In the genomic region with DNA sequence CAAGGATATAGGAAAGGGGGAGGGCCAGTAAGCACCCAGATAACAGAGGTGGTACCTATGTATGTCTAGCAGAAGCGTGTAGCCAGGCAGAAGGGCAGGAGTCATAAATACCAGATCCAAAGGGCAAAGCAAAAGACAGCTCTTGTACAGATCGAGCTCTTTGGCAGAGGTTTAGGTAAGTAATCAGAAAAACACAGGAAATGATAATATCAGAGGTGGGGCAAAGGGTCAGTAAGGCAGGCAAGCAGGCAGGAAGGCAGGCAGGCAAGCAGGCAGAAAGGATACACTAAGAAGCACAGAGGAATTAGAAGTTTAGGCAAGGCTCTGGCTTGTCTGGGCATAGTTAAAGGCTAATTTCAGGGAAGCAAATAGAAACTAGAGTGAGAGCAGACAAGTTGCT, we compare ENCODE assay signal across 14 cellular contexts. TPM values are rescaled to one million over a fixed set of nuclear protein-coding genes. Genes with fewer than 3 reads are reported as not detected.
DNase-seq lines count a peak whose midpoint lies in the region; ATAC-seq, FAIRE-seq and TF ChIP-seq lines count a peak whose summit lies in the region.
"Had no signal": no experiment of that assay in that cellular context is flagged by ENCODE, and none has a peak within 500 bp of the region (broad histone marks: within the 10 kb centered on the region; RNA-seq: fewer than 3 reads in every experiment).

No MANE protein-coding gene starts in this region.

- no peak overlapping the region for H3K56ac ChIP-seq in mesendoderm (ENCODE audit: low read length)

- H3K4me3 Mint-ChIP-seq in activated naive CD8-positive, alpha-beta T cell treated with anti-CD3 and anti-CD28 coated beads, Interleukin-2, amount 10 ng/mL, durations not matched to agents 7 days and 5 days = no peak overlapping the region
- H3K4me3 Mint-ChIP-seq in activated naive CD8-positive, alpha-beta T cell treated with anti-CD3 and anti-CD28 coated beads for 36 hours = no peak overlapping the region

- H3K79me1 ChIP-seq in mesendoderm (ENCODE audit: low read length) = no peaks in the 10 kb centered on the region

- no peak for TF ChIP-seq EP300 in K562 (IDR thresholded peaks at IDR 0.05; ENCODE audit: low read length)
- no peak for TF ChIP-seq EP300 in upper lobe of left lung (IDR thresholded peaks at IDR 0.05)

- ATAC-seq in activated naive CD8-positive, alpha-beta T cell treated with anti-CD3 and anti-CD28 coated beads, Interleukin-2, amount 10 ng/mL, durations not matched to agents 7 days and 5 days (ENCODE audit: low read depth) = peak; percentile 60
- ATAC-seq in K562 (peak; percentile 49), upper lobe of left lung (ENCODE audit: low FRiP score in 2 of 2) (no peak), GM21447 (IDR thresholded peaks at IDR 0.05; ENCODE audit: unreplicated experiment) (no peak), GM21360 (IDR thresholded peaks at IDR 0.05; ENCODE audit: unreplicated experiment) (no peak)

- TF ChIP-seq RAD21 in K562 (CRISPR knock-in tag; conservative IDR thresholded peaks at IDR 0.05 in 1 of 2, IDR thresholded peaks at IDR 0.05 in 1 of 2) = no peak

- in situ Hi-C loops in K562 (cut with MboI) = no loop called here

- TF ChIP-seq POLR2A in K562 (conservative IDR thresholded peaks at IDR 0.05) (no peak), upper lobe of left lung (IDR thresholded peaks at IDR 0.05) (no peak)

- intact Hi-C loops in K562 (cut with micrococcal nuclease) = loop anchor here (10.0 kb wide), 1 partner anchor 201 kb away; a partner anchor contains a TSS

- WGBS in K562 (ENCODE audit: insufficient coverage, low coverage, missing lambda C conversion rate) = 37% methylated on average over 2 of the region's 2 CpGs
- WGBS in mesendoderm (ENCODE audit: extremely low coverage, insufficient coverage, low lambda C conversion rate) = no CpG with 5 or more reads among the region's 2 CpGs
- 48 to 59% methylated on average over 2 of the region's 2 CpGs for WGBS in upper lobe of left lung, 2 donors

- H3K27me3 ChIP-seq in K562 (ENCODE audit: control insufficient read depth in 2 of 2, insufficient read depth in 2 of 2, low read length in 2 of 2) (no peaks in the 10 kb centered on the region), mesendoderm (ENCODE audit: insufficient read depth, low read length, poor library complexity) (no peaks in the 10 kb centered on the region), upper lobe of left lung (no peaks in the 10 kb centered on the region)

- no peak overlapping the region for H2BK5ac ChIP-seq in mesendoderm (ENCODE audit: low read length)

- H3K36me3 Mint-ChIP-seq in activated naive CD8-positive, alpha-beta T cell treated with anti-CD3 and anti-CD28 coated beads, Interleukin-2, amount 10 ng/mL, durations not matched to agents 7 days and 5 days = peaks cover 8% of the 10 kb centered on the region
- H3K36me3 Mint-ChIP-seq in activated naive CD8-positive, alpha-beta T cell treated with anti-CD3 and anti-CD28 coated beads for 36 hours = peaks cover 9% of the 10 kb centered on the region

- H2BK120ac ChIP-seq in mesendoderm (ENCODE audit: low read depth, low read length) = no peak overlapping the region

- no peaks in the 10 kb centered on the region for H3K9me1 ChIP-seq in K562 (ENCODE audit: control insufficient read depth, insufficient read depth, low read length)

- H3K27ac ChIP-seq in K562 (ENCODE audit: extremely low read depth, low read depth, low read length) (no peak overlapping the region), mesendoderm (ENCODE audit: low read depth, low read length) (no peak overlapping the region), upper lobe of left lung (peak overlapping the region in 3 of 4 donors; percentile 77 to 84 (median 81))

- H2AK5ac ChIP-seq in mesendoderm (ENCODE audit: low read length) = no peak overlapping the region

- H3K4ac ChIP-seq in mesendoderm (ENCODE audit: low read depth, low read length) = no peak overlapping the region

- no peak overlapping the region for H3K23ac ChIP-seq in mesendoderm (ENCODE audit: low read length)

- no peak for FAIRE-seq in K562 (lab: Jason Lieb, UNC)
- FAIRE-seq: D721Med, GM18507 had no signal

- no peak overlapping the region for H2BK15ac ChIP-seq in mesendoderm (replicated peaks; ENCODE audit: low read depth)

- no peak overlapping the region for H3K4me2 ChIP-seq in K562 (ENCODE audit: insufficient read depth, low read length)
- no peak overlapping the region for H3K4me2 ChIP-seq in mesendoderm (ENCODE audit: low read length)

- peak overlapping the region; percentile 10 for H3K27ac Mint-ChIP-seq in activated naive CD8-positive, alpha-beta T cell treated with anti-CD3 and anti-CD28 coated beads, Interleukin-2, amount 10 ng/mL, durations not matched to agents 7 days and 5 days
- H3K27ac Mint-ChIP-seq in activated naive CD8-positive, alpha-beta T cell treated with anti-CD3 and anti-CD28 coated beads for 36 hours = no peak overlapping the region

- H2AFZ ChIP-seq in K562 (ENCODE audit: low read depth, low read length) = no peak overlapping the region

- no peak overlapping the region for H4K5ac ChIP-seq in mesendoderm (ENCODE audit: low read length)

- H3K36me3 ChIP-seq in K562 (ENCODE audit: control insufficient read depth, insufficient read depth, low read length) (peaks cover 57% of the 10 kb centered on the region), mesendoderm (ENCODE audit: control insufficient read depth, insufficient read depth, low read length) (no peaks in the 10 kb centered on the region), upper lobe of left lung (peaks cover 0 to 33% (median 17%) of the 10 kb centered on the region in 4 donors)

- CTCF ChIA-PET in K562 (lab: Yijun Ruan, JAX; ENCODE audit: low intra/inter-chr PET ratio) = no interaction called here

- DNase-seq in activated naive CD8-positive, alpha-beta T cell treated with anti-CD3 and anti-CD28 coated beads, Interleukin-2, amount 10 ng/mL, durations not matched to agents 7 days and 5 days = no peak
- no peak for DNase-seq in activated naive CD8-positive, alpha-beta T cell treated with anti-CD3 and anti-CD28 coated beads for 36 hours
- DNase-seq in K562 (ENCODE audit: extremely low read depth in 1 of 4, low spot score in 3 of 4) (no peak), mesendoderm (no peak), upper lobe of left lung (no peak), NCI-H2081 treated with DMSO at 0.1 percent for 48 hours (lab: John Stamatoyannopoulos, UW) (no peak)
- DNase-seq: erythroblast, NCI-H146, NCI-H510A, posterior cingulate gyrus had no signal

- no peak overlapping the region for H3K18ac ChIP-seq in mesendoderm (ENCODE audit: low read length)

- no peaks in the 10 kb centered on the region for H3K9me3 Mint-ChIP-seq in activated naive CD8-positive, alpha-beta T cell treated with anti-CD3 and anti-CD28 coated beads, Interleukin-2, amount 10 ng/mL, durations not matched to agents 7 days and 5 days
- H3K9me3 Mint-ChIP-seq in activated naive CD8-positive, alpha-beta T cell treated with anti-CD3 and anti-CD28 coated beads for 36 hours = no peaks in the 10 kb centered on the region

- H3K9me3 ChIP-seq in K562 (replicated peaks; ENCODE audit: control insufficient read depth, insufficient read depth, low read depth, low read length) (no peaks in the 10 kb centered on the region), upper lobe of left lung (no peaks in the 10 kb centered on the region)

- no peaks in the 10 kb centered on the region for H4K20me1 ChIP-seq in K562 (replicated peaks; ENCODE audit: control insufficient read depth, insufficient read depth, low read length)

- no TSS peak for BruUV-seq in K562 (replicated peaks; lab: Mats Ljungman, UMichigan)

- H3K4me1 Mint-ChIP-seq in activated naive CD8-positive, alpha-beta T cell treated with anti-CD3 and anti-CD28 coated beads, Interleukin-2, amount 10 ng/mL, durations not matched to agents 7 days and 5 days = peaks cover 10% of the 10 kb centered on the region
- no peaks in the 10 kb centered on the region for H3K4me1 Mint-ChIP-seq in activated naive CD8-positive, alpha-beta T cell treated with anti-CD3 and anti-CD28 coated beads for 36 hours

- POLR2A ChIA-PET in activated naive CD8-positive, alpha-beta T cell treated with anti-CD3 and anti-CD28 coated beads, Interleukin-2, amount 10 ng/mL, durations not matched to agents 7 days and 5 days (lab: Charles Lee) = no interaction called here
- POLR2A ChIA-PET in K562 (lab: Yijun Ruan, JAX) = interaction anchor here (0.6 to 1.8 kb wide), 5 partner anchors 9 to 1507 kb away, joined by 3 to 6 read pairs (median 3); no protein-coding TSS in a partner anchor

- H3K27me3 Mint-ChIP-seq in activated naive CD8-positive, alpha-beta T cell treated with anti-CD3 and anti-CD28 coated beads, Interleukin-2, amount 10 ng/mL, durations not matched to agents 7 days and 5 days = no peaks in the 10 kb centered on the region
- no peaks in the 10 kb centered on the region for H3K27me3 Mint-ChIP-seq in activated naive CD8-positive, alpha-beta T cell treated with anti-CD3 and anti-CD28 coated beads for 36 hours

- H3K4me1 ChIP-seq in K562 (replicated peaks in 1 of 2; ENCODE audit: control insufficient read depth in 2 of 2, insufficient read depth in 2 of 2, low read length in 2 of 2) (peaks cover 0 to 16% of the 10 kb centered on the region in 2 experiments; a peak in 4 of 5 replicates), mesendoderm (ENCODE audit: control insufficient read depth, low read depth, low read length) (peaks cover 3% of the 10 kb centered on the region), upper lobe of left lung (peaks cover 20 to 25% (median 25%) of the 10 kb centered on the region in 4 donors)

- H4K8ac ChIP-seq in mesendoderm (ENCODE audit: low read depth, low read length) = no peak overlapping the region

- H3K4me3 ChIP-seq in K562 (no peak overlapping the region), mesendoderm (ENCODE audit: low read length) (no peak overlapping the region), upper lobe of left lung (no peak overlapping the region)

- no peak for TF ChIP-seq CTCF in K562 (IDR thresholded peaks at IDR 0.05 in 2 of 3, conservative IDR thresholded peaks at IDR 0.05 in 1 of 3; ENCODE audit: insufficient read depth in 2 of 3, low read depth in 1 of 3, low read length in 3 of 3)
- no peak for TF ChIP-seq CTCF in upper lobe of left lung (IDR thresholded peaks at IDR 0.05)

- no peaks in the 10 kb centered on the region for H3K79me2 ChIP-seq in K562 (ENCODE audit: control insufficient read depth, insufficient read depth, low read length)
- H3K79me2 ChIP-seq in mesendoderm (ENCODE audit: control insufficient read depth, insufficient read depth, low read length) = no peaks in the 10 kb centered on the region

- H3K9ac ChIP-seq in K562 (ENCODE audit: insufficient read depth in 1 of 2, low read depth in 2 of 2, low read length in 2 of 2) (peak overlapping the region in 1 of 2 experiments; percentile 14; a peak in 1 of 4 replicates), mesendoderm (ENCODE audit: low read length) (peak overlapping the region; percentile 2)

RNA-seq across cellular contexts. Expression of a gene that starts 22.7 kb away (rescaled TPM):
- total RNA-seq in activated naive CD8-positive, alpha-beta T cell treated with anti-CD3 and anti-CD28 coated beads, Interleukin-2, amount 10 ng/mL, durations not matched to agents 7 days and 5 days = under 1 TPM; 0.55 to 0.60 TPM
- under 1 TPM; 0.08 TPM for total RNA-seq in activated naive CD8-positive, alpha-beta T cell treated with anti-CD3 and anti-CD28 coated beads for 36 hours
- total RNA-seq in K562 (2011; cell fraction: chromatin; rRNA removed; ENCODE audit: low replicate concordance) = 0.58 and 1.4 TPM in 2 replicates
- 0.66 and 1.2 TPM in 2 replicates for total RNA-seq in K562 (2011; cell fraction: nucleolus; rRNA removed)
- 0.31 and 0.51 TPM in 2 replicates for total RNA-seq in K562 (2011; cell fraction: nucleoplasm; rRNA removed)
- total RNA-seq in K562 (2014; rRNA removed) (0.05 and 0.29 TPM in 2 replicates), K562 (2014; rRNA removed; fragmentation: Illumina TruSeq; extraction: Trizol) (0.03 TPM in 1 of 2 replicates, not detected in the other), K562 (2015; rRNA removed; fragmentation: Illumina TruSeq; extraction: Trizol) (0.08 and 0.14 TPM in 2 replicates), K562 (2021) (0.07 TPM in 1 of 2 replicates, not detected in the other), upper lobe of left lung (1 to 10 TPM; 2.2 to 7.8 (median 5.3) TPM)
- polyA plus RNA-seq in K562 (2011; rRNA removed) (0.01 TPM in 1 of 2 replicates, not detected in the other), K562 (2014; fragmentation: Illumina TruSeq; extraction: Trizol) (0.03 TPM in 1 of 2 replicates, not detected in the other), K562 (2014; fragmentation: Nextera tagmentation; extraction: Ambion mirVana) (not detected), K562 (2014; rRNA removed) (0.05 and 0.12 TPM in 2 replicates)
- polyA plus RNA-seq in K562 (2011; cell fraction: cytosol; rRNA removed) = not detected in 2 replicates
- 0.10 and 0.13 TPM in 2 replicates for polyA plus RNA-seq in K562 (2011; cell fraction: nucleus; rRNA removed)
- polyA plus RNA-seq in K562 (2012) = 0.25 and 0.47 TPM in 2 replicates
- polyA minus RNA-seq in K562 (2011; rRNA and poly(A)+ RNA removed) = 0.14 and 0.15 TPM in 2 replicates
- not detected in 2 replicates for polyA minus RNA-seq in K562 (2011; cell fraction: cytosol; rRNA and poly(A)+ RNA removed)
- polyA minus RNA-seq in K562 (2011; cell fraction: nucleus; rRNA and poly(A)+ RNA removed) = 0.40 and 0.44 TPM in 2 replicates
- not detected for polyA plus RNA-seq in mesendoderm (2013, experiment 1 of 2)
- polyA plus RNA-seq in mesendoderm (2013, experiment 2 of 2) = not detected

Comparison
In these comparisons a context has a peak if more than half of its experiments do, and no peak if none do; other contexts are left out.
1. ATAC-seq: peak in activated naive CD8-positive, alpha-beta T cell treated with anti-CD3 and anti-CD28 coated beads, Interleukin-2, amount 10 ng/mL, durations not matched to agents 7 days and 5 days (single experiment) and K562 (single experiment); none in upper lobe of left lung (0 of 2), GM21447 (single experiment) and GM21360 (single experiment).
2. H3K27ac ChIP-seq: peak in upper lobe of left lung (3 of 4); none in K562 (single experiment) and mesendoderm (single experiment).